ENCODE assay signal across 24 cellular contexts in the genomic region with DNA sequence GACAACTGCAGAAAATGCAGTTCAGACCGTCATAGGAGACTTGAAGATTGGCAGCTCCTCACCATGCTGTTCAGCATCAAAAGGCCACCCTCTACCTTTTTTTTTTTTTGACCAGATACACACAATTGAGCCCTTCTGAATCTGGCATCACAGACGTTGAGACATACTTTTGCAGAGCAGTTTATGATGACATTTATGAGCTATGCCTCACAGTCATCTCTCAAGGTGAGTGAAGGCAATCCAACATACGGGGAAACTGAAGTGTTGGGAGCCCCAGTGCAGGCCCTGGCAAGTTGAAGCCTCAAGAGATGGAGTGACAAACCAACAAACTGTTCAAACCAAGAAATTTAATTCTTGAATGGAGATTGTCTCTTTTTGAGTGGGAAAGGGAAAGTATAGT.
"Had no signal": no experiment of that assay in that cellular context is flagged by ENCODE, and none has a peak within 500 bp of the region (broad histone marks: within the 10 kb centered on the region; RNA-seq: fewer than 3 reads in every experiment).

No MANE protein-coding gene starts in this region.

- H3K4me1 Mint-ChIP-seq: activated CD4-positive, alpha-beta memory T cell treated with anti-CD3 and anti-CD28 coated beads, Interleukin-2, amount 10 ng/mL, durations not matched to agents 7 days and 5 days; activated CD4-positive, alpha-beta T cell treated with anti-CD3 and anti-CD28 coated beads for 36 hours; activated T-helper 17 cell treated with anti-CD3 and anti-CD28 coated beads, Interleukin-2, amount 50 U/mL, for 72 hours had no signal

- H3K4me2 ChIP-seq: SK-N-SH had no signal

- H3K4me3 ChIP-seq: SJCRH30 had no signal

- DNase-seq: activated CD4-positive, alpha-beta memory T cell treated with anti-CD3 and anti-CD28 coated beads, Interleukin-2, amount 10 ng/mL, durations not matched to agents 7 days and 5 days; activated CD4-positive, alpha-beta T cell treated with anti-CD3 and anti-CD28 coated beads for 36 hours; activated CD4-positive, alpha-beta T cell treated with anti-CD3 and anti-CD28 coated beads, Interleukin-2, amount 50 U/mL, for 1 hour; activated gamma-delta T cell; activated naive CD4-positive, alpha-beta T cell treated with anti-CD3 and anti-CD28 coated beads for 36 hours; activated T-cell treated with anti-CD3 and anti-CD28 coated beads for 4 hours; activated T-cell treated with anti-CD3 and anti-CD28 coated beads, Interleukin-2, amount 50 U/mL, for 48 hours; amygdala; brain microvascular endothelial cell; cerebellar nuclear complex; Kasumi-1; KBM-7; NCI-H1048; NCI-H1417; NCI-H1930; NCI-H345; NCI-H510A; NCI-H526 treated with DMSO at 0.1 percent for 48 hours; SJCRH30; SK-N-SH; T-helper 1 cell; WERI-Rb-1 had no signal

- H3K9me2 ChIP-seq: SK-N-SH had no signal

- H3K36me3 Mint-ChIP-seq: activated naive CD8-positive, alpha-beta T cell had no signal

- H3K9ac ChIP-seq: SK-N-SH had no signal

- H3K27me3 ChIP-seq: brain microvascular endothelial cell, SJCRH30 had no signal

- H3K4me3 Mint-ChIP-seq: activated CD4-positive, alpha-beta memory T cell treated with anti-CD3 and anti-CD28 coated beads, Interleukin-2, amount 10 ng/mL, durations not matched to agents 7 days and 5 days; activated CD4-positive, alpha-beta T cell treated with anti-CD3 and anti-CD28 coated beads for 36 hours; activated naive CD4-positive, alpha-beta T cell treated with anti-CD3 and anti-CD28 coated beads for 36 hours; activated naive CD8-positive, alpha-beta T cell; activated T-helper 17 cell treated with anti-CD3 and anti-CD28 coated beads, Interleukin-2, amount 50 U/mL, for 72 hours had no signal

- H3K9me3 ChIP-seq: SJCRH30, SK-N-SH had no signal

- H3K27ac Mint-ChIP-seq: activated CD4-positive, alpha-beta memory T cell treated with anti-CD3 and anti-CD28 coated beads, Interleukin-2, amount 10 ng/mL, durations not matched to agents 7 days and 5 days; activated CD4-positive, alpha-beta T cell treated with anti-CD3 and anti-CD28 coated beads for 36 hours; activated naive CD4-positive, alpha-beta T cell treated with anti-CD3 and anti-CD28 coated beads for 36 hours; activated naive CD8-positive, alpha-beta T cell; activated T-helper 17 cell treated with anti-CD3 and anti-CD28 coated beads, Interleukin-2, amount 50 U/mL, for 72 hours had no signal

- ATAC-seq: activated CD4-positive, alpha-beta T cell treated with anti-CD3 and anti-CD28 coated beads for 36 hours; activated T-helper 17 cell treated with anti-CD3 and anti-CD28 coated beads, Interleukin-2, amount 50 U/mL, for 72 hours had no signal

- H3K9me3 Mint-ChIP-seq: activated CD4-positive, alpha-beta memory T cell treated with anti-CD3 and anti-CD28 coated beads, Interleukin-2, amount 10 ng/mL, durations not matched to agents 7 days and 5 days; activated naive CD4-positive, alpha-beta T cell treated with anti-CD3 and anti-CD28 coated beads for 36 hours; activated T-helper 17 cell treated with anti-CD3 and anti-CD28 coated beads, Interleukin-2, amount 50 U/mL, for 72 hours had no signal

- H3K36me3 ChIP-seq: brain microvascular endothelial cell, SJCRH30, WERI-Rb-1 had no signal

- H3K27ac ChIP-seq: brain microvascular endothelial cell, SJCRH30, WERI-Rb-1 had no signal
